15 cellular contexts compared by ENCODE assay signal in the genomic region with DNA sequence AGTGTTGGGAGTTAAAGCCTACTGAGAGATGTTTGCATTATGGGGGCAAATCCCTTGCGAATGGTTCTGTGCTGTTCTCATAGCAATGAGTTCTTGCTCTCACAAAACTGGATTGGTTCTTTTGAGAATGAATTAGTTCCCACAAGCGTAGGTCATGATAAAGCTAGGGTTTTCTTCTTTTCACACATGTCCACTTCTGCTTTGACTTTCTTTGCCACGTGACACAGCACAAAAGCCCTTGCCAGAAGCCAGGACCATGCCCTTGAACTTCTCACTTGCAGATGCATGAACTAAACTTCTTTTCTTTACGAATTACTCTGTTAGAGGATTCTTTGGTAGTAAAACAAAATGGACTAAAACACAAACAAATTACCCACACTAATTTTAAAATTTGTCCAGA.
A peak's percentile ranks its signal among the peaks of the same experiment; 100 is the strongest.
DNase-seq lines count a peak whose midpoint lies in the region; ATAC-seq, FAIRE-seq and TF ChIP-seq lines count a peak whose summit lies in the region.
"Had no signal": no experiment of that assay in that cellular context is flagged by ENCODE, and none has a peak within 500 bp of the region (broad histone marks: within the 10 kb centered on the region; RNA-seq: fewer than 3 reads in every experiment).

No MANE protein-coding gene starts in this region.

- H3K27me3 ChIP-seq in HepG2 (ENCODE audit: control insufficient read depth in 1 of 2, insufficient read depth in 2 of 2, low read length in 2 of 2) (no peaks in the 10 kb centered on the region), right lobe of liver (no peaks in the 10 kb centered on the region)

- no peak overlapping the region for H2AFZ ChIP-seq in HepG2 (ENCODE audit: low read length)

- no TSS peak for BruUV-seq in HepG2 (replicated peaks; lab: Mats Ljungman, UMichigan)

- no peaks in the 10 kb centered on the region for H4K20me1 ChIP-seq in HepG2 (ENCODE audit: insufficient read depth, low read length)

- TF ChIP-seq POLR2A in HepG2 (IDR thresholded peaks at IDR 0.05; ENCODE audit: insufficient read depth in 1 of 2, low read depth in 2 of 2, low read length in 2 of 2) (no peak), right lobe of liver (IDR thresholded peaks at IDR 0.05) (no peak)

- no peaks in the 10 kb centered on the region for H3K79me2 ChIP-seq in HepG2 (ENCODE audit: insufficient read depth, low read length)

- no peaks in the 10 kb centered on the region for H3K9me3 ChIP-seq in HepG2 (ENCODE audit: low read length)
- no peaks in the 10 kb centered on the region for H3K9me3 ChIP-seq in right lobe of liver
- H3K9me3 ChIP-seq: A549, Caco-2 had no signal

- TF ChIP-seq EP300 in HepG2 (IDR thresholded peaks at IDR 0.05; ENCODE audit: low read depth in 2 of 2, low read length in 2 of 2) (no peak), HepG2 (CRISPR knock-in tag; IDR thresholded peaks at IDR 0.05; ENCODE audit: borderline replicate concordance) (no peak)

- no peak overlapping the region for H3K4me3 ChIP-seq in HepG2 (replicated peaks in 1 of 3; ENCODE audit: insufficient read depth in 1 of 3, low read depth in 2 of 3, low read length in 3 of 3)
- no peak overlapping the region for H3K4me3 ChIP-seq in right lobe of liver
- H3K4me3 ChIP-seq: A549 had no signal

- TF ChIP-seq CTCF in HepG2 (CRISPR knock-in tag; IDR thresholded peaks at IDR 0.05) (no peak), right lobe of liver (IDR thresholded peaks at IDR 0.05) (no peak)

- in situ Hi-C loops in HepG2 (cut with HindIII; ENCODE audit: extremely low pct_ligation_motif_present, low pct_unique_long_range_greater_than_20kb): no loop called here

- no peak overlapping the region for H3K9ac ChIP-seq in HepG2 (ENCODE audit: insufficient read depth, low read depth, low read length)

- POLR2A ChIA-PET in HepG2 (lab: Yijun Ruan, JAX): no interaction called here

- ATAC-seq in HepG2 (no peak), right lobe of liver (no peak), GM21390 (IDR thresholded peaks at IDR 0.05; ENCODE audit: unreplicated experiment) (no peak), GM19023 (IDR thresholded peaks at IDR 0.05; ENCODE audit: unreplicated experiment) (no peak)
- ATAC-seq: A549 had no signal

- WGBS in HepG2 (ENCODE audit: low lambda C conversion rate): 9% methylated on average over 4 of the region's 4 CpGs
- 47% methylated on average over 4 of the region's 4 CpGs for WGBS in right lobe of liver (ENCODE audit: insufficient coverage, low coverage, low lambda C conversion rate, missing lambda C conversion rate)

- H3K36me3 ChIP-seq in HepG2 (replicated peaks in 1 of 2; ENCODE audit: control insufficient read depth in 1 of 2, insufficient read depth in 2 of 2, low read length in 2 of 2) (no peaks in the 10 kb centered on the region), right lobe of liver (no peaks in the 10 kb centered on the region)

- no peak overlapping the region for H3K27ac ChIP-seq in HepG2 (ENCODE audit: extremely low read length, insufficient read depth, low read length)
- no peak overlapping the region for H3K27ac ChIP-seq in right lobe of liver
- H3K27ac ChIP-seq: A549, C4-2B had no signal

- TF ChIP-seq RAD21 in HepG2 (CRISPR knock-in tag; IDR thresholded peaks at IDR 0.05): no peak

- CTCF ChIA-PET in HepG2 (lab: Yijun Ruan, JAX; ENCODE audit: low intra/inter-chr PET ratio, low total read pairs): no interaction called here

- no peak for FAIRE-seq in HepG2 (lab: Jason Lieb, UNC)
- FAIRE-seq: A549, D721Med, G401.6, GM12891 had no signal

- DNase-seq in HepG2 (ENCODE audit: low spot score) (no peak), right lobe of liver (no peak), OCI-M1 (lab: John Stamatoyannopoulos, UW) (peak; percentile 26), iPS-NIHi7 (ENCODE audit: extremely low spot score) (peak; percentile 9)
- DNase-seq: AML-193; Caco-2; CD4-positive, alpha-beta T cell; HCEC 1CT had no signal

- no peak overlapping the region for H3K4me2 ChIP-seq in HepG2 (ENCODE audit: low read depth, low read length)
- H3K4me2 ChIP-seq: A549 had no signal

- intact Hi-C loops in HepG2 (cut with micrococcal nuclease; ENCODE audit: unreplicated experiment): no loop called here
- intact Hi-C loops in right lobe of liver (cut with DNase I): no loop called here

- H3K4me1 ChIP-seq in HepG2 (ENCODE audit: insufficient read depth, low read length): no peaks in the 10 kb centered on the region
- no peaks in the 10 kb centered on the region for H3K4me1 ChIP-seq in right lobe of liver
- H3K4me1 ChIP-seq: A549, Caco-2 had no signal

TF ChIP-seq in HepG2, 621 proteins besides CTCF, POLR2A, EP300 and RAD21:
- TF ChIP-seq, protein P1, sequence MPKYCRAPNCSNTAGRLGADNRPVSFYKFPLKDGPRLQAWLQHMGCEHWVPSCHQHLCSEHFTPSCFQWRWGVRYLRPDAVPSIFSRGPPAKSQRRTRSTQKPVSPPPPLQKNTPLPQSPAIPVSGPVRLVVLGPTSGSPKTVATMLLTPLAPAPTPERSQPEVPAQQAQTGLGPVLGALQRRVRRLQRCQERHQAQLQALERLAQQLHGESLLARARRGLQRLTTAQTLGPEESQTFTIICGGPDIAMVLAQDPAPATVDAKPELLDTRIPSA (CRISPR knock-in tag; IDR thresholded peaks at IDR 0.05; ENCODE audit: borderline replicate concordance): no peak
- TF ChIP-seq, protein P2, sequence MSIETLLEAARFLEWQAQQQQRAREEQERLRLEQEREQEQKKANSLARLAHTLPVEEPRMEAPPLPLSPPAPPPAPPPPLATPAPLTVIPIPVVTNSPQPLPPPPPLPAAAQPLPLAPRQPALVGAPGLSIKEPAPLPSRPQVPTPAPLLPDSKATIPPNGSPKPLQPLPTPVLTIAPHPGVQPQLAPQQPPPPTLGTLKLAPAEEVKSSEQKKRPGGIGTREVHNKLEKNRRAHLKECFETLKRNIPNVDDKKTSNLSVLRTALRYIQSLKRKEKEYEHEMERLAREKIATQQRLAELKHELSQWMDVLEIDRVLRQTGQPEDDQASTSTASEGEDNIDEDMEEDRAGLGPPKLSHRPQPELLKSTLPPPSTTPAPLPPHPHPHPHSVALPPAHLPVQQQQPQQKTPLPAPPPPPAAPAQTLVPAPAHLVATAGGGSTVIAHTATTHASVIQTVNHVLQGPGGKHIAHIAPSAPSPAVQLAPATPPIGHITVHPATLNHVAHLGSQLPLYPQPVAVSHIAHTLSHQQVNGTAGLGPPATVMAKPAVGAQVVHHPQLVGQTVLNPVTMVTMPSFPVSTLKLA (IDR thresholded peaks at IDR 0.05): peak; percentile 64

Comparison
In these comparisons a context has a peak if more than half of its experiments do, and no peak if none do; other contexts are left out.
1. DNase-seq: peak in OCI-M1 (single experiment) and iPS-NIHi7 (single experiment); none in HepG2 (single experiment) and right lobe of liver (0 of 3).